Comparison of ENCODE assay signal across 24 cellular contexts in genomic region chr1:39842030-39842678, GRCh38. TPM values are rescaled to one million over a fixed set of nuclear protein-coding genes. Genes with fewer than 3 reads are reported as not detected.
DNase-seq lines count a peak whose midpoint lies in the region; ATAC-seq, FAIRE-seq and TF ChIP-seq lines count a peak whose summit lies in the region.
"Had no signal": no experiment of that assay in that cellular context is flagged by ENCODE, and none has a peak within 500 bp of the region (broad histone marks: within the 10 kb centered on the region; RNA-seq: fewer than 3 reads in every experiment).

No MANE protein-coding gene starts in this region.

- H3K9ac ChIP-seq in liver (ENCODE audit: low read depth in 1 of 2, low read length in 2 of 2) (no peak overlapping the region), HepG2 (ENCODE audit: insufficient read depth, low read depth, low read length) (no peak overlapping the region)

- BruUV-seq in HepG2 (replicated peaks; lab: Mats Ljungman, UMichigan) (no TSS peak), Caco-2 (replicated peaks; lab: Mats Ljungman, UMichigan) (no TSS peak)

- no peaks in the 10 kb centered on the region for H3K79me2 ChIP-seq in HepG2 (ENCODE audit: insufficient read depth, low read length)

- ATAC-seq in HepG2: no peak
- ATAC-seq: left ventricle myocardium superior, PC-3, Right ventricle myocardium inferior, WTC11 had no signal

- TF ChIP-seq RAD21 in liver (IDR thresholded peaks at IDR 0.05) (peak in 1 of 2 donors; percentile 18), HepG2 (CRISPR knock-in tag; IDR thresholded peaks at IDR 0.05) (no peak)

- peak overlapping the region; percentile 46 for H3K4me3 Mint-ChIP-seq in glutamatergic neuron (ENCODE audit: unreplicated experiment)
- H3K4me3 Mint-ChIP-seq in Caco-2 (ENCODE audit: unreplicated experiment): no peak overlapping the region
- H3K4me3 Mint-ChIP-seq: activated CD4-positive, alpha-beta T cell treated with anti-CD3 and anti-CD28 coated beads, Interleukin-2, amount 10 ng/mL, durations not matched to agents 7 days and 5 days; mesothelial cell of epicardium; naive B cell; WTC11 had no signal

- no peak overlapping the region for H3K4me2 ChIP-seq in HepG2 (ENCODE audit: low read depth, low read length)

- CTCF ChIA-PET in HepG2 (lab: Yijun Ruan, JAX; ENCODE audit: low intra/inter-chr PET ratio, low total read pairs) (no interaction called here), HEK293T (lab: Yijun Ruan, JAX) (no interaction called here), Caco-2 (lab: Charles Lee) (no interaction called here)

- H3K4me3 ChIP-seq in liver (ENCODE audit: low read depth in 1 of 3, low read length in 3 of 3): no peak overlapping the region
- H3K4me3 ChIP-seq in HepG2 (replicated peaks in 1 of 3; ENCODE audit: insufficient read depth in 1 of 3, low read depth in 2 of 3, low read length in 3 of 3): no peak overlapping the region
- H3K4me3 ChIP-seq in WERI-Rb-1 (ENCODE audit: low read depth, low read length): no peak overlapping the region
- no peak overlapping the region for H3K4me3 ChIP-seq in Caco-2 (ENCODE audit: low read depth, low read length)

- WGBS in liver: 25% methylated on average over 3 of the region's 3 CpGs
- WGBS in HepG2 (ENCODE audit: low lambda C conversion rate): 87% methylated on average over 3 of the region's 3 CpGs

- H3K9me3 Mint-ChIP-seq in glutamatergic neuron (ENCODE audit: unreplicated experiment) (peaks cover 8% of the 10 kb centered on the region), Caco-2 (ENCODE audit: unreplicated experiment) (no peaks in the 10 kb centered on the region)
- H3K9me3 Mint-ChIP-seq: activated CD4-positive, alpha-beta T cell treated with anti-CD3 and anti-CD28 coated beads, Interleukin-2, amount 10 ng/mL, durations not matched to agents 7 days and 5 days; mesothelial cell of epicardium; naive B cell; WTC11 had no signal

- TF ChIP-seq POLR2A in HepG2 (IDR thresholded peaks at IDR 0.05; ENCODE audit: insufficient read depth in 1 of 2, low read depth in 2 of 2, low read length in 2 of 2): no peak

- POLR2A ChIA-PET in HepG2 (lab: Yijun Ruan, JAX) (no interaction called here), HEK293T (lab: Yijun Ruan, JAX) (no interaction called here), Caco-2 (lab: Charles Lee) (no interaction called here)

- H3K27ac Mint-ChIP-seq in glutamatergic neuron (ENCODE audit: unreplicated experiment) (peak overlapping the region; percentile 98), Caco-2 (ENCODE audit: unreplicated experiment) (no peak overlapping the region)
- H3K27ac Mint-ChIP-seq: activated CD4-positive, alpha-beta T cell treated with anti-CD3 and anti-CD28 coated beads, Interleukin-2, amount 10 ng/mL, durations not matched to agents 7 days and 5 days; WTC11 had no signal

- H3K4me1 ChIP-seq in liver (ENCODE audit: control insufficient read depth in 4 of 4, insufficient read depth in 4 of 4, low read length in 3 of 4) (peaks cover 3 to 24% (median 13%) of the 10 kb centered on the region in 4 donors), HepG2 (ENCODE audit: insufficient read depth, low read length) (peaks cover 24% of the 10 kb centered on the region), Caco-2 (no peaks in the 10 kb centered on the region)

- H2AFZ ChIP-seq in HepG2 (ENCODE audit: low read length): no peak overlapping the region

- no peak for TF ChIP-seq EP300 in HepG2 (IDR thresholded peaks at IDR 0.05; ENCODE audit: low read depth in 2 of 2, low read length in 2 of 2)
- TF ChIP-seq EP300 in HepG2 (CRISPR knock-in tag; IDR thresholded peaks at IDR 0.05; ENCODE audit: borderline replicate concordance): no peak

- no peak for FAIRE-seq in HepG2 (lab: Jason Lieb, UNC)
- FAIRE-seq: astrocyte, G401.6, H1 had no signal

- peaks cover 3% of the 10 kb centered on the region; the same call in 1 of the 2 replicates for H4K20me1 ChIP-seq in HepG2 (ENCODE audit: insufficient read depth, low read length)

- TF ChIP-seq CTCF in liver (IDR thresholded peaks at IDR 0.05; ENCODE audit: low read depth, low read length, missing input control) (no peak), HepG2 (CRISPR knock-in tag; IDR thresholded peaks at IDR 0.05) (no peak), WERI-Rb-1 (IDR thresholded peaks at IDR 0.05; ENCODE audit: low read depth, low read length) (no peak), glutamatergic neuron (IDR thresholded peaks at IDR 0.05; ENCODE audit: partially characterized antibody, unreplicated experiment) (no peak), Caco-2 (IDR thresholded peaks at IDR 0.05; ENCODE audit: insufficient read depth in 1 of 2, low read depth in 1 of 2, low read length in 1 of 2, severe bottlenecking in 1 of 2, unreplicated experiment in 1 of 2) (no peak)

- no peak for DNase-seq in HepG2 (ENCODE audit: low spot score)
- no peak for DNase-seq in WERI-Rb-1
- no peak for DNase-seq in glutamatergic neuron
- DNase-seq in HEK293T (ENCODE audit: extremely low spot score): no peak
- no peak for DNase-seq in Caco-2
- DNase-seq in NCI-H187 treated with DMSO at 0.1 percent for 48 hours (lab: John Stamatoyannopoulos, UW): no peak
- no peak for DNase-seq in AML-193 (lab: John Stamatoyannopoulos, UW)
- DNase-seq: activated CD4-positive, alpha-beta T cell treated with anti-CD3 and anti-CD28 coated beads, Interleukin-2, amount 10 ng/mL, durations not matched to agents 7 days and 5 days; BE2C; left ventricle myocardium superior; naive B cell; NCI-H1048; NCI-H187; NK-92 treated with Interleukin-12 subunit alpha and Interleukin-12 subunit beta, amount 100 ng/mL, for 24 hours; PC-3; stimulated activated naive CD4-positive, alpha-beta T cell treated with Interleukin-2 at 50 U/mL for 16 hours; T-helper 9 cell had no signal

- H3K27ac ChIP-seq in liver (ENCODE audit: low read depth in 1 of 2, low read length in 2 of 2) (no peak overlapping the region), HepG2 (ENCODE audit: extremely low read length, insufficient read depth, low read length) (no peak overlapping the region), WERI-Rb-1 (peak overlapping the region; percentile 90)

- H3K4me1 Mint-ChIP-seq in glutamatergic neuron (ENCODE audit: low read depth, unreplicated experiment) (peaks cover 74% of the 10 kb centered on the region), Caco-2 (ENCODE audit: low read depth, unreplicated experiment) (no peaks in the 10 kb centered on the region)
- H3K4me1 Mint-ChIP-seq: WTC11 had no signal

- peaks cover 5% of the 10 kb centered on the region for H3K27me3 Mint-ChIP-seq in glutamatergic neuron (ENCODE audit: unreplicated experiment)
- no peaks in the 10 kb centered on the region for H3K27me3 Mint-ChIP-seq in Caco-2 (ENCODE audit: insufficient read depth, unreplicated experiment)
- H3K27me3 Mint-ChIP-seq: activated CD4-positive, alpha-beta T cell treated with anti-CD3 and anti-CD28 coated beads, Interleukin-2, amount 10 ng/mL, durations not matched to agents 7 days and 5 days; naive B cell had no signal

- H3K36me3 ChIP-seq in liver (ENCODE audit: control insufficient read depth in 4 of 4, insufficient read depth in 3 of 4, low read depth in 1 of 4, low read length in 3 of 4): peaks cover 0 to 16% (median 9%) of the 10 kb centered on the region in 4 donors
- H3K36me3 ChIP-seq in HepG2 (replicated peaks in 1 of 2; ENCODE audit: control insufficient read depth in 1 of 2, insufficient read depth in 2 of 2, low read length in 2 of 2): peaks cover 10 to 40% of the 10 kb centered on the region in 2 experiments
- peaks cover 72% of the 10 kb centered on the region for H3K36me3 ChIP-seq in WERI-Rb-1
- no peaks in the 10 kb centered on the region; the same call in 1 of the 2 replicates for H3K36me3 ChIP-seq in Caco-2 (ENCODE audit: control insufficient read depth, insufficient read depth, low read length)

- H3K27me3 ChIP-seq in liver (ENCODE audit: control insufficient read depth in 4 of 4, insufficient read depth in 4 of 4, low read length in 3 of 4): no peaks in the 10 kb centered on the region
- no peaks in the 10 kb centered on the region for H3K27me3 ChIP-seq in HepG2 (ENCODE audit: control insufficient read depth in 1 of 2, insufficient read depth in 2 of 2, low read length in 2 of 2)
- no peaks in the 10 kb centered on the region for H3K27me3 ChIP-seq in WERI-Rb-1 (ENCODE audit: insufficient read depth, low read depth, severe bottlenecking)
- no peaks in the 10 kb centered on the region for H3K27me3 ChIP-seq in Caco-2 (replicated peaks; ENCODE audit: control insufficient read depth, insufficient read depth, low read length)
- H3K27me3 ChIP-seq: BE2C had no signal

- intact Hi-C loops in HepG2 (cut with micrococcal nuclease; ENCODE audit: unreplicated experiment) (no loop called here), Caco-2 (cut with micrococcal nuclease; ENCODE audit: unreplicated experiment) (no loop called here)

- H3K36me3 Mint-ChIP-seq in glutamatergic neuron (ENCODE audit: unreplicated experiment): no peaks in the 10 kb centered on the region
- peaks cover 24% of the 10 kb centered on the region for H3K36me3 Mint-ChIP-seq in Caco-2 (ENCODE audit: insufficient read depth, unreplicated experiment)

- no peaks in the 10 kb centered on the region for H3K9me3 ChIP-seq in liver (ENCODE audit: control insufficient read depth in 4 of 4, low read length in 3 of 4)
- H3K9me3 ChIP-seq in HepG2 (ENCODE audit: low read length): no peaks in the 10 kb centered on the region
- H3K9me3 ChIP-seq in WERI-Rb-1 (ENCODE audit: severe bottlenecking): no peaks in the 10 kb centered on the region
- no peaks in the 10 kb centered on the region for H3K9me3 ChIP-seq in Caco-2
- H3K9me3 ChIP-seq: BE2C had no signal

- in situ Hi-C loops in HepG2 (cut with HindIII; ENCODE audit: extremely low pct_ligation_motif_present, low pct_unique_long_range_greater_than_20kb): no loop called here

RNA-seq across cellular contexts. Expression of gene TRIT1, which starts 41.1 kb away (rescaled TPM):
- total RNA-seq in liver (10 to 100 TPM in 1 of 2 donors, 1 to 10 TPM in 1; 9.3 to 11.2 TPM), HepG2 (2016; rRNA removed; fragmentation: Illumina TruSeq; extraction: Trizol) (20.4 and 20.7 TPM in 2 replicates), glutamatergic neuron (ENCODE audit: unreplicated experiment) (35.5 TPM), Caco-2 (2022) (18.9 and 23.5 TPM in 2 replicates)
- polyA plus RNA-seq in liver (1 to 10 TPM; 4.5 to 5.0 TPM), HepG2 (2011; rRNA removed) (11.5 and 13.4 TPM in 2 replicates)
- 6.6 and 8.1 TPM in 2 replicates for total RNA-seq in HepG2 (2016; cell fraction: cytosol; rRNA removed; fragmentation: Illumina TruSeq; extraction: Trizol; ENCODE audit: low read depth)
- 20.6 and 21.7 TPM in 2 replicates for total RNA-seq in HepG2 (2016; cell fraction: insoluble cytoplasmic fraction; rRNA removed; fragmentation: Illumina TruSeq; extraction: Trizol)
- total RNA-seq in HepG2 (2016; cell fraction: membrane; rRNA removed; fragmentation: Illumina TruSeq; extraction: Trizol): 11.4 and 13.2 TPM in 2 replicates
- total RNA-seq in HepG2 (2016; cell fraction: nucleus; rRNA removed; fragmentation: Illumina TruSeq; extraction: Trizol): 24.7 and 29.2 TPM in 2 replicates
- 6.3 and 6.6 TPM in 2 replicates for polyA plus RNA-seq in HepG2 (2011; cell fraction: cytosol; rRNA removed)
- polyA plus RNA-seq in HepG2 (2011; cell fraction: nucleus; rRNA removed): 11.5 and 15.4 TPM in 2 replicates
- polyA plus RNA-seq in HepG2 (2012): 10.4 and 13.0 TPM in 2 replicates
- polyA plus RNA-seq in HepG2 (2016; cell fraction: cytosol; fragmentation: Illumina TruSeq; extraction: Trizol; ENCODE audit: low read depth): 2.8 and 4.0 TPM in 2 replicates
- polyA plus RNA-seq in HepG2 (2016; cell fraction: insoluble cytoplasmic fraction; fragmentation: Illumina TruSeq; extraction: Trizol; ENCODE audit: low read depth): 13.4 and 19.6 TPM in 2 replicates
- 5.7 and 6.6 TPM in 2 replicates for polyA plus RNA-seq in HepG2 (2016; cell fraction: membrane; fragmentation: Illumina TruSeq; extraction: Trizol; ENCODE audit: low read depth)
- 46.0 and 50.5 TPM in 2 replicates for polyA plus RNA-seq in HepG2 (2016; cell fraction: nucleus; fragmentation: Illumina TruSeq; extraction: Trizol; ENCODE audit: insufficient read depth, low read depth)
- 11.6 and 20.1 TPM in 2 replicates for polyA minus RNA-seq in HepG2 (2011; rRNA and poly(A)+ RNA removed; ENCODE audit: low replicate concordance)
- polyA minus RNA-seq in HepG2 (2011; cell fraction: cytosol; rRNA and poly(A)+ RNA removed): 5.3 and 8.4 TPM in 2 replicates
- 22.4 and 32.9 TPM in 2 replicates for polyA minus RNA-seq in HepG2 (2011; cell fraction: nucleus; rRNA and poly(A)+ RNA removed)

RNA-seq across cellular contexts. Expression of gene BMP8B, which starts 53.5 kb away (rescaled TPM):
- total RNA-seq in liver: under 1 TPM; 0.08 to 0.19 TPM
- polyA plus RNA-seq in liver: under 1 TPM; 0.17 to 0.19 TPM
- total RNA-seq in HepG2 (2016; rRNA removed; fragmentation: Illumina TruSeq; extraction: Trizol): 0.14 and 0.29 TPM in 2 replicates
- not detected in 2 replicates for total RNA-seq in HepG2 (2016; cell fraction: cytosol; rRNA removed; fragmentation: Illumina TruSeq; extraction: Trizol; ENCODE audit: low read depth)
- 0.22 and 0.36 TPM in 2 replicates for total RNA-seq in HepG2 (2016; cell fraction: insoluble cytoplasmic fraction; rRNA removed; fragmentation: Illumina TruSeq; extraction: Trizol)
- 0.09 and 0.17 TPM in 2 replicates for total RNA-seq in HepG2 (2016; cell fraction: membrane; rRNA removed; fragmentation: Illumina TruSeq; extraction: Trizol)
- total RNA-seq in HepG2 (2016; cell fraction: nucleus; rRNA removed; fragmentation: Illumina TruSeq; extraction: Trizol): 0.22 and 0.34 TPM in 2 replicates
- polyA plus RNA-seq in HepG2 (2011; rRNA removed): 0.41 and 0.48 TPM in 2 replicates
- 0.24 and 0.41 TPM in 2 replicates for polyA plus RNA-seq in HepG2 (2011; cell fraction: cytosol; rRNA removed)
- polyA plus RNA-seq in HepG2 (2011; cell fraction: nucleus; rRNA removed): 0.24 and 0.33 TPM in 2 replicates
- 0.68 and 0.78 TPM in 2 replicates for polyA plus RNA-seq in HepG2 (2012)
- 0.03 TPM in 2 replicates for polyA plus RNA-seq in HepG2 (2016; cell fraction: cytosol; fragmentation: Illumina TruSeq; extraction: Trizol; ENCODE audit: low read depth)
- 0.24 and 0.44 TPM in 2 replicates for polyA plus RNA-seq in HepG2 (2016; cell fraction: insoluble cytoplasmic fraction; fragmentation: Illumina TruSeq; extraction: Trizol; ENCODE audit: low read depth)
- polyA plus RNA-seq in HepG2 (2016; cell fraction: membrane; fragmentation: Illumina TruSeq; extraction: Trizol; ENCODE audit: low read depth): 0.06 and 0.09 TPM in 2 replicates
- polyA plus RNA-seq in HepG2 (2016; cell fraction: nucleus; fragmentation: Illumina TruSeq; extraction: Trizol; ENCODE audit: insufficient read depth, low read depth): 0.37 and 0.51 TPM in 2 replicates
- 0.62 and 4.1 TPM in 2 replicates for polyA minus RNA-seq in HepG2 (2011; rRNA and poly(A)+ RNA removed; ENCODE audit: low replicate concordance)
- polyA minus RNA-seq in HepG2 (2011; cell fraction: cytosol; rRNA and poly(A)+ RNA removed): 0.40 and 0.44 TPM in 2 replicates
- 0.12 and 0.26 TPM in 2 replicates for polyA minus RNA-seq in HepG2 (2011; cell fraction: nucleus; rRNA and poly(A)+ RNA removed)
- 0.12 TPM for total RNA-seq in glutamatergic neuron (ENCODE audit: unreplicated experiment)
- 5.8 and 5.9 TPM in 2 replicates for total RNA-seq in Caco-2 (2022)

RNA-seq across cellular contexts. Expression of gene MYCL, which starts 59.6 kb away (rescaled TPM):
- total RNA-seq in liver (1 to 10 TPM; 1.8 to 6.6 TPM), HepG2 (2016; rRNA removed; fragmentation: Illumina TruSeq; extraction: Trizol) (0.31 and 0.42 TPM in 2 replicates), glutamatergic neuron (ENCODE audit: unreplicated experiment) (97.7 TPM), Caco-2 (2022) (7.2 and 7.8 TPM in 2 replicates)
- polyA plus RNA-seq in liver (1 to 10 TPM; 2.4 to 2.6 TPM), HepG2 (2011; rRNA removed) (1.7 and 2.1 TPM in 2 replicates)
- 0.20 and 0.26 TPM in 2 replicates for total RNA-seq in HepG2 (2016; cell fraction: cytosol; rRNA removed; fragmentation: Illumina TruSeq; extraction: Trizol; ENCODE audit: low read depth)
- total RNA-seq in HepG2 (2016; cell fraction: insoluble cytoplasmic fraction; rRNA removed; fragmentation: Illumina TruSeq; extraction: Trizol): 0.15 and 0.30 TPM in 2 replicates
- total RNA-seq in HepG2 (2016; cell fraction: membrane; rRNA removed; fragmentation: Illumina TruSeq; extraction: Trizol): 0.28 and 0.34 TPM in 2 replicates
- total RNA-seq in HepG2 (2016; cell fraction: nucleus; rRNA removed; fragmentation: Illumina TruSeq; extraction: Trizol): 0.38 and 0.62 TPM in 2 replicates
- polyA plus RNA-seq in HepG2 (2011; cell fraction: cytosol; rRNA removed): 1.7 and 2.2 TPM in 2 replicates
- 0.77 and 1.6 TPM in 2 replicates for polyA plus RNA-seq in HepG2 (2011; cell fraction: nucleus; rRNA removed)
- 4.1 and 5.6 TPM in 2 replicates for polyA plus RNA-seq in HepG2 (2012)
- 0.14 and 0.15 TPM in 2 replicates for polyA plus RNA-seq in HepG2 (2016; cell fraction: cytosol; fragmentation: Illumina TruSeq; extraction: Trizol; ENCODE audit: low read depth)
- 0.21 and 0.37 TPM in 2 replicates for polyA plus RNA-seq in HepG2 (2016; cell fraction: insoluble cytoplasmic fraction; fragmentation: Illumina TruSeq; extraction: Trizol; ENCODE audit: low read depth)
- polyA plus RNA-seq in HepG2 (2016; cell fraction: membrane; fragmentation: Illumina TruSeq; extraction: Trizol; ENCODE audit: low read depth): 0.28 and 0.40 TPM in 2 replicates
- polyA plus RNA-seq in HepG2 (2016; cell fraction: nucleus; fragmentation: Illumina TruSeq; extraction: Trizol; ENCODE audit: insufficient read depth, low read depth): 0.29 and 0.42 TPM in 2 replicates
- 2.5 and 7.8 TPM in 2 replicates for polyA minus RNA-seq in HepG2 (2011; rRNA and poly(A)+ RNA removed; ENCODE audit: low replicate concordance)
- polyA minus RNA-seq in HepG2 (2011; cell fraction: cytosol; rRNA and poly(A)+ RNA removed): 0.79 and 1.5 TPM in 2 replicates
- 1.3 and 3.1 TPM in 2 replicates for polyA minus RNA-seq in HepG2 (2011; cell fraction: nucleus; rRNA and poly(A)+ RNA removed)
- total RNA-seq: activated CD4-positive, alpha-beta T cell treated with anti-CD3 and anti-CD28 coated beads, Interleukin-2, amount 10 ng/mL, durations not matched to agents 7 days and 5 days had no signal

Comparison
In these comparisons a context has a peak if more than half of its experiments do, and no peak if none do; other contexts are left out.
1. RNA of gene MYCL, which starts 59.6 kb away (total RNA-seq): 97.7 TPM in glutamatergic neuron (single experiment); 7.2 to 7.8 TPM in Caco-2, 1.8 to 6.6 TPM in liver and 0.15 to 0.62 TPM in HepG2; every median in the first group is over 10 times any median in the second.